ENCODE assay signal across 18 cellular contexts in genomic region chr19:57786906-57787305, GRCh38.
"Had no signal": no experiment of that assay in that cellular context is flagged by ENCODE, and none has a peak within 500 bp of the region (broad histone marks: within the 10 kb centered on the region; RNA-seq: fewer than 3 reads in every experiment).

No MANE protein-coding gene starts in this region.

- H3K4me3 ChIP-seq: lower lobe of right lung, pancreas, smooth muscle cell, suprapubic skin, thyroid gland had no signal

- H3K27me3 Mint-ChIP-seq: effector memory CD8-positive, alpha-beta T cell; memory B cell; progenitor cell of endocrine pancreas; type B pancreatic cell had no signal

- H3K4me1 ChIP-seq: foreskin keratinocyte, lower lobe of right lung, pancreas, suprapubic skin, thyroid gland had no signal

- H3K4me3 Mint-ChIP-seq: effector memory CD8-positive, alpha-beta T cell; memory B cell; nephron; stimulated activated effector memory CD8-positive, alpha-beta T cell treated with anti-CD3 and anti-CD28 coated beads, Interleukin-12 subunit alpha, Interleukin-12 subunit beta, amount 100 ng/mL, for 72 hours; type B pancreatic cell had no signal

- DNase-seq: effector memory CD8-positive, alpha-beta T cell; erythroblast; foreskin keratinocyte; lower lobe of right lung; midbrain; occipital lobe; stimulated activated CD4-positive, alpha-beta T cell treated with anti-CD3 and anti-CD28 coated beads, Interleukin-4, amount 100 ng/mL, for 1 hour; stimulated activated CD8-positive, alpha-beta memory T cell treated with anti-CD3 and anti-CD28 coated beads, Interleukin-4, amount 100 ng/mL, for 48 hours; stimulated activated naive CD8-positive, alpha-beta T cell treated with anti-CD3 and anti-CD28 coated beads, Interleukin-15, Interleukin-2, amounts not matched to agents 100 U/mL and 50 U/mL, for 24 hours; thyroid gland had no signal

- H3K27me3 ChIP-seq: foreskin keratinocyte, pancreas, suprapubic skin, thyroid gland had no signal

- H3K4me1 Mint-ChIP-seq: nephron; stimulated activated effector memory CD8-positive, alpha-beta T cell treated with anti-CD3 and anti-CD28 coated beads, Interleukin-12 subunit alpha, Interleukin-12 subunit beta, amount 100 ng/mL, for 72 hours had no signal

- ATAC-seq: effector memory CD8-positive, alpha-beta T cell; foreskin keratinocyte; lower lobe of right lung; pancreas; stimulated activated effector memory CD8-positive, alpha-beta T cell treated with anti-CD3 and anti-CD28 coated beads, Interleukin-12 subunit alpha, Interleukin-12 subunit beta, amount 100 ng/mL, for 72 hours; stimulated activated naive CD8-positive, alpha-beta T cell treated with anti-CD3 and anti-CD28 coated beads, Interleukin-15, Interleukin-2, amounts not matched to agents 100 U/mL and 50 U/mL, for 24 hours had no signal

- H3K27ac ChIP-seq: foreskin keratinocyte, lower lobe of right lung, pancreas, suprapubic skin, thyroid gland had no signal

- H3K36me3 ChIP-seq: pancreas had no signal

- H3K27ac Mint-ChIP-seq: memory B cell; nephron; stimulated activated effector memory CD8-positive, alpha-beta T cell treated with anti-CD3 and anti-CD28 coated beads, Interleukin-12 subunit alpha, Interleukin-12 subunit beta, amount 100 ng/mL, for 72 hours had no signal

- H3K9me3 ChIP-seq: pancreas, thyroid gland had no signal
